In the genomic region with DNA sequence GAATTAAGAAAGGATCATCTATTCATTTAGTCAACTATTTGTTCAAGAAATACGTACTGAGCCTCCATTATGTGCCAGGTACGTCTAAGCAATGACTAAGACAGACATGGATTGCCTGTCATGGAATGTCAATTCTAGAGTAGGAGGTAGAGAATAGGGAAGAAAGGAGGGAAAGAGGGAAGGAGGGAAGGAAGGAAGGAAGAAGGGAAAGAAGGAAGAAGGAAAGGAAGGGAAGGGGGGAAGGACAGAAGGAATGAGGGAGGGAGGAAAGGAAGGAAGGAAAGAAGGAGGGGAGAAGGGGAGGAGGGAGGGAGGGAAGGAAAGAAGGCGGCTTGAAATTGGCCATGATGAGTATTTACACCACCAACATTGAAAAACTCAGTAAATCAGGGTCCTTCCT, we compare ENCODE assay signal across 12 cellular contexts. TPM values are rescaled to one million over a fixed set of nuclear protein-coding genes. Genes with fewer than 3 reads are reported as not detected.
"Had no signal": no experiment of that assay in that cellular context is flagged by ENCODE, and none has a peak within 500 bp of the region (broad histone marks: within the 10 kb centered on the region; RNA-seq: fewer than 3 reads in every experiment).

No MANE protein-coding gene starts in this region.

- DNase-seq: GM23248, GOT3, H7, H9, HCEC 1CT, HFFc6 had no signal

- H3K9me3 Mint-ChIP-seq: H9 had no signal

- H3K9me3 ChIP-seq: HAP-1 had no signal

- FAIRE-seq: H1, H54 had no signal

- H3K27ac Mint-ChIP-seq: GM23338, HFFc6 had no signal

- H3K4me2 ChIP-seq: GM23338 had no signal

- H3K27ac ChIP-seq: GM23248 had no signal

- H2AFZ ChIP-seq: GM23248, GM23338 had no signal

- H3K4me3 Mint-ChIP-seq: GM23338, H9, HFFc6 had no signal

- H3K4me1 ChIP-seq: HAP-1 had no signal

- ATAC-seq: GM23338, HCT116 had no signal

- H3K9ac ChIP-seq: GM23248 had no signal

- H3K36me3 ChIP-seq: HAP-1 had no signal

- H3K4me3 ChIP-seq: GM23248, GM23338, HAP-1 had no signal

RNA-seq across cellular contexts. Expression of gene DAZL, which starts 52.5 kb away (rescaled TPM):
- total RNA-seq: GM23248, H4, HFFc6 had no signal
- polyA plus RNA-seq: GM23248 had no signal
